Comparison of ENCODE assay signal across 14 cellular contexts in the genomic region with DNA sequence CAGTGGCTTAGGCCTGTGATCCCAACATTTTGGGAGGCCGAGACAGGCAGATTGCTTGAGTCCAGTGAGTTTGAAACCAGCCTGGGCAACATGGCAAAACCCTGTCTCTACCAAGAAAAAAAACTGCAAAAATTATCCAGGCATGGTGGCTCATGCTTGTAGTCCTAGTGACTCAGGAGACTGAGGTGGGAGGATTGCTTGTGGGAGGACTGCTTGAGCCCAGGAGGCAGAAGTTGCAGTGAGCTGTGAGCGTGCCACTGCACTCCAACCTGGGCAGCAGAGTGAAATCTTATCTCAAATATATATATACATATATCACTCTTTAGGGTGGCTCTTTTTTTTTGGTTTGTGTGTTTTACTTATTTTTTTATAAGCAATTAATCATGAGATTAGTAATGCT.
DNase-seq lines count a peak whose midpoint lies in the region; FAIRE-seq and TF ChIP-seq lines count a peak whose summit lies in the region.
"Had no signal": no experiment of that assay in that cellular context is flagged by ENCODE, and none has a peak within 500 bp of the region (broad histone marks: within the 10 kb centered on the region; RNA-seq: fewer than 3 reads in every experiment).

No MANE protein-coding gene starts in this region.

- no peak overlapping the region for H2AK5ac ChIP-seq in trophoblast cell (ENCODE audit: low read length)

- no peak overlapping the region for H4K12ac ChIP-seq in trophoblast cell (ENCODE audit: low read depth, low read length)

- no peaks in the 10 kb centered on the region for H3K79me1 ChIP-seq in trophoblast cell (ENCODE audit: low read length)

- H3K23ac ChIP-seq in trophoblast cell (ENCODE audit: low read length), result no peak overlapping the region

- H3K79me2 ChIP-seq in trophoblast cell (ENCODE audit: control insufficient read depth, insufficient read depth, low read length, poor library complexity), result no peaks in the 10 kb centered on the region

- H4K91ac ChIP-seq in trophoblast cell (ENCODE audit: low read depth, low read length), result no peak overlapping the region

- no peak overlapping the region for H2BK5ac ChIP-seq in trophoblast cell (ENCODE audit: low read depth, low read length, poor library complexity)

- H3K4me3 ChIP-seq in kidney epithelial cell (ENCODE audit: low read depth, low read length) (no peak overlapping the region), trophoblast cell (ENCODE audit: low read depth, low read length) (no peak overlapping the region)
- H3K4me3 ChIP-seq: BLaER1, HAP-1 had no signal

- H3K36me3 ChIP-seq in kidney epithelial cell (ENCODE audit: control insufficient read depth, insufficient read depth, low read length) (no peaks in the 10 kb centered on the region), trophoblast cell (ENCODE audit: control insufficient read depth in 1 of 2, insufficient read depth in 2 of 2, low read length in 2 of 2) (no peaks in the 10 kb centered on the region)
- H3K36me3 ChIP-seq: BLaER1, HAP-1 had no signal

- no peak overlapping the region for H3K18ac ChIP-seq in trophoblast cell (ENCODE audit: low read length)

- H3K27me3 ChIP-seq in kidney epithelial cell (ENCODE audit: control insufficient read depth, insufficient read depth, low read length) (no peaks in the 10 kb centered on the region), trophoblast cell (ENCODE audit: insufficient read depth, low read length) (no peaks in the 10 kb centered on the region)
- H3K27me3 ChIP-seq: BLaER1 had no signal

- H3K27ac ChIP-seq in trophoblast cell (ENCODE audit: low read depth, low read length), result no peak overlapping the region
- H3K27ac ChIP-seq: BLaER1, HL-60 had no signal

- no CpG with 5 or more reads among the region's 2 CpGs for WGBS in trophoblast cell (ENCODE audit: extremely low coverage, insufficient coverage, insufficient read length)

- peak overlapping the region; percentile 7 for H2BK120ac ChIP-seq in trophoblast cell (ENCODE audit: insufficient read depth, low read length, poor library complexity)

- H2BK12ac ChIP-seq in trophoblast cell (ENCODE audit: low read length), result no peak overlapping the region

- H3K9me3 ChIP-seq in trophoblast cell (ENCODE audit: insufficient read depth, low read depth, low read length), result no peaks in the 10 kb centered on the region
- H3K9me3 ChIP-seq: BLaER1, HAP-1 had no signal

- FAIRE-seq in urothelium cell line (lab: Jason Lieb, UNC), result no peak
- FAIRE-seq: H1 had no signal

- TF ChIP-seq CTCF in kidney epithelial cell (IDR thresholded peaks at IDR 0.05; ENCODE audit: insufficient read depth, low read length, poor library complexity, severe bottlenecking), result no peak

- H3K4me1 ChIP-seq in trophoblast cell (ENCODE audit: control insufficient read depth in 1 of 2, insufficient read depth in 2 of 2, low read length in 2 of 2), result no peaks in the 10 kb centered on the region
- H3K4me1 ChIP-seq: BLaER1, HAP-1 had no signal

- H2AFZ ChIP-seq in trophoblast cell (ENCODE audit: insufficient read depth, low read length, poor library complexity), result no peak overlapping the region

- no peak overlapping the region for H4K8ac ChIP-seq in trophoblast cell (ENCODE audit: low read depth, low read length)

- no peak overlapping the region for H3K9ac ChIP-seq in trophoblast cell (ENCODE audit: low read length)
- H3K9ac ChIP-seq: BLaER1 had no signal

- no peak overlapping the region for H3K4me2 ChIP-seq in trophoblast cell (ENCODE audit: low read length)
- H3K4me2 ChIP-seq: BLaER1 had no signal

- H3K4ac ChIP-seq in trophoblast cell (ENCODE audit: low read depth, low read length), result no peak overlapping the region

- H3K14ac ChIP-seq in trophoblast cell (ENCODE audit: low read length), result no peak overlapping the region

- DNase-seq in NCI-H226 (peak; percentile 92), kidney epithelial cell (ENCODE audit: low read depth) (peak; percentile 38), trophoblast cell (peak in 1 of 2 donors; percentile 9), anterior cingulate cortex (lab: John Stamatoyannopoulos, UW) (no peak), urothelium cell line (ENCODE audit: low spot score) (no peak), A172 (ENCODE audit: low spot score) (no peak)
- DNase-seq: AML-193; CD8-positive, alpha-beta memory T cell; DMS53; GF-D8 had no signal

Comparison
In these comparisons a context has a peak if more than half of its experiments do, and no peak if none do; other contexts are left out.
1. DNase-seq: peak in NCI-H226 (single experiment) and kidney epithelial cell (single experiment); none in anterior cingulate cortex (0 of 58), urothelium cell line (single experiment) and A172 (single experiment).